In genomic region chr1:41535236-41535720, GRCh38 we compare ENCODE assay signal across 15 cellular contexts. TPM values are rescaled to one million over a fixed set of nuclear protein-coding genes. Genes with fewer than 3 reads are reported as not detected.
"Had no signal": no experiment of that assay in that cellular context is flagged by ENCODE, and none has a peak within 500 bp of the region (broad histone marks: within the 10 kb centered on the region; RNA-seq: fewer than 3 reads in every experiment).

No MANE protein-coding gene starts in this region.

- H3K27me3 ChIP-seq: SJSA1 had no signal

- H3K27ac Mint-ChIP-seq: activated CD4-positive, alpha-beta memory T cell treated with anti-CD3 and anti-CD28 coated beads for 36 hours; progenitor cell of endocrine pancreas had no signal

- H2AFZ ChIP-seq: hepatocyte had no signal

- H3K4me2 ChIP-seq: hepatocyte had no signal

- H3K79me2 ChIP-seq: hepatocyte had no signal

- H3K27ac ChIP-seq: hepatocyte, SJSA1, thoracic aorta had no signal

- H3K4me3 ChIP-seq: hepatocyte, lung, SJSA1, thoracic aorta had no signal

- H3K9me3 ChIP-seq: SJSA1, thoracic aorta had no signal

- H3K9me3 Mint-ChIP-seq: activated CD4-positive, alpha-beta memory T cell treated with anti-CD3 and anti-CD28 coated beads for 36 hours; naive thymus-derived CD8-positive, alpha-beta T cell; stimulated activated naive CD8-positive, alpha-beta T cell treated with anti-CD3 and anti-CD28 coated beads, Interleukin-15, amount 100 ng/mL, for 72 hours had no signal

- ATAC-seq: naive thymus-derived CD8-positive, alpha-beta T cell; stimulated activated naive CD8-positive, alpha-beta T cell treated with anti-CD3 and anti-CD28 coated beads, Interleukin-15, amount 100 ng/mL, for 72 hours had no signal

- H3K27me3 Mint-ChIP-seq: activated CD4-positive, alpha-beta memory T cell treated with anti-CD3 and anti-CD28 coated beads for 36 hours; naive thymus-derived CD8-positive, alpha-beta T cell; stimulated activated naive CD8-positive, alpha-beta T cell treated with anti-CD3 and anti-CD28 coated beads, Interleukin-15, amount 100 ng/mL, for 72 hours had no signal

- H3K36me3 ChIP-seq: thoracic aorta had no signal

- DNase-seq: activated CD4-positive, alpha-beta memory T cell treated with anti-CD3 and anti-CD28 coated beads for 36 hours; activated gamma-delta T cell; central memory CD4-positive, alpha-beta T cell; kidney glomerular epithelial cell; stimulated activated CD4-positive, alpha-beta T cell treated with anti-CD3 and anti-CD28 coated beads, Interleukin-15, amount 100 ng/mL, for 24 hours; stimulated activated CD4-positive, alpha-beta T cell treated with anti-CD3 and anti-CD28 coated beads, Interleukin-4, amount 100 ng/mL, for 24 hours; stimulated activated naive CD8-positive, alpha-beta T cell treated with anti-CD3 and anti-CD28 coated beads, Interleukin-15, amount 100 ng/mL, for 72 hours; SW 1271 had no signal

- H3K4me3 Mint-ChIP-seq: activated CD4-positive, alpha-beta memory T cell treated with anti-CD3 and anti-CD28 coated beads for 36 hours; naive thymus-derived CD8-positive, alpha-beta T cell; stimulated activated naive CD8-positive, alpha-beta T cell treated with anti-CD3 and anti-CD28 coated beads, Interleukin-15, amount 100 ng/mL, for 72 hours had no signal

- H3K4me1 Mint-ChIP-seq: stimulated activated naive CD8-positive, alpha-beta T cell treated with anti-CD3 and anti-CD28 coated beads, Interleukin-15, amount 100 ng/mL, for 72 hours had no signal

RNA-seq across cellular contexts. Expression of gene EDN2, which starts 50.8 kb away (rescaled TPM):
- total RNA-seq: activated CD4-positive, alpha-beta memory T cell treated with anti-CD3 and anti-CD28 coated beads for 36 hours; mononuclear cell; naive thymus-derived CD8-positive, alpha-beta T cell; progenitor cell of endocrine pancreas; thoracic aorta had no signal
- polyA plus RNA-seq: naive thymus-derived CD8-positive, alpha-beta T cell had no signal
